In the genomic region with DNA sequence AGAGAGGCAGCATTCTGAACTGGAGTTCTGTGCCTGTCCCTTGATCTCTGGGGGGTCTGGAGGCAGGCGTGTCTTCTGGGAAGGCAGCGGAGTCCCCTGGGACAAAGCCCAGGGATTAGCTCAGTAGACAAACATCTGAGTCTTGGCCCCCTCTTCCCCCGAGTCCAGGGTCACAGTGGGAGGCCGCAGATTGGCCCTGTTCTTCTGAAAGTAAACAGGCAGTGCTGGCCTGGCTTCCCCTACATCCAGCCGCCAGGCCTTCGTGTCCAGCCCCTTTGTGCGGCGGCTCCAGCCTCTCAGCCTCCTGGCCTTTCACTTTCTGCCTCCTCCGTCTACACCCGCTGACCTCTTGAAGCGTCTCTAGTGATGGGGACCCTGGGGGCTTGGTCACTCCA, we compare ENCODE assay signal across 1 cellular context.
TF ChIP-seq lines count a peak whose summit lies in the region.

No MANE protein-coding gene starts in this region.

TF ChIP-seq in HepG2, 621 proteins besides CTCF, POLR2A, EP300 and RAD21 (continued from another document and continues in another):
- TF ChIP-seq ZNF800 (CRISPR knock-in tag; IDR thresholded peaks at IDR 0.05) (no peak), MED13 (CRISPR knock-in tag; IDR thresholded peaks at IDR 0.05) (no peak), ARNTL (CRISPR knock-in tag; IDR thresholded peaks at IDR 0.05) (peak; percentile 41; the same call in 1 of the 2 replicates), ZNF264 (CRISPR knock-in tag; IDR thresholded peaks at IDR 0.05) (peak; percentile 67; the same call in 1 of the 2 replicates), ZFP1 (CRISPR knock-in tag; IDR thresholded peaks at IDR 0.05) (no peak), NFYB (CRISPR knock-in tag; IDR thresholded peaks at IDR 0.05) (peak; percentile 53), SALL1 (CRISPR knock-in tag; IDR thresholded peaks at IDR 0.05) (peak; percentile 86), ZNF703 (CRISPR knock-in tag; IDR thresholded peaks at IDR 0.05; ENCODE audit: borderline replicate concordance) (no peak), ZBTB20 (CRISPR knock-in tag; IDR thresholded peaks at IDR 0.05; ENCODE audit: borderline replicate concordance, low read depth) (no peak), RCOR2 (CRISPR knock-in tag; IDR thresholded peaks at IDR 0.05) (0 out of 2 replicates have a peak, but pooled peaks have one; percentile 29), ZNF530 (CRISPR knock-in tag; IDR thresholded peaks at IDR 0.05; ENCODE audit: low read depth) (no peak), KLF15 (CRISPR knock-in tag; IDR thresholded peaks at IDR 0.05; ENCODE audit: borderline replicate concordance) (no peak), DDIT3 (CRISPR knock-in tag; IDR thresholded peaks at IDR 0.05) (no peak), CENPX (CRISPR knock-in tag; IDR thresholded peaks at IDR 0.05) (no peak), YY1 (IDR thresholded peaks at IDR 0.05; ENCODE audit: insufficient read depth, insufficient replicate concordance, low read depth, low read length) (no peak), CC2D1A (CRISPR knock-in tag; IDR thresholded peaks at IDR 0.05) (no peak), ZNF101 (CRISPR knock-in tag; IDR thresholded peaks at IDR 0.05; ENCODE audit: borderline replicate concordance, low read depth) (no peak), ZNF260 (CRISPR knock-in tag; IDR thresholded peaks at IDR 0.05; ENCODE audit: borderline replicate concordance, low read depth) (no peak), MXD4 (CRISPR knock-in tag; IDR thresholded peaks at IDR 0.05) (no peak), NFE2L2 (IDR thresholded peaks at IDR 0.05; ENCODE audit: low read length) (no peak), CENPT (CRISPR knock-in tag; IDR thresholded peaks at IDR 0.05; ENCODE audit: low read depth) (no peak), ZNF547 (CRISPR knock-in tag; IDR thresholded peaks at IDR 0.05) (no peak; the same call in 1 of the 2 replicates), ZNF12 (CRISPR knock-in tag; IDR thresholded peaks at IDR 0.05) (no peak), NCOA2 (CRISPR knock-in tag; IDR thresholded peaks at IDR 0.05) (peak; percentile 82), PPARG (CRISPR knock-in tag; conservative IDR thresholded peaks at IDR 0.05) (peak; percentile 46; the same call in 1 of the 2 replicates), AHR (CRISPR knock-in tag; IDR thresholded peaks at IDR 0.05) (no peak), ZNF572 (CRISPR knock-in tag; IDR thresholded peaks at IDR 0.05) (no peak), KMT2A (CRISPR knock-in tag; IDR thresholded peaks at IDR 0.05) (0 out of 2 replicates have a peak, but pooled peaks have one; percentile 31), AFF4 (CRISPR knock-in tag; IDR thresholded peaks at IDR 0.05) (no peak), NFYC (CRISPR knock-in tag; IDR thresholded peaks at IDR 0.05) (peak; percentile 43), GTF2F1 (IDR thresholded peaks at IDR 0.05; ENCODE audit: low read length) (no peak), SCMH1 (CRISPR knock-in tag; IDR thresholded peaks at IDR 0.05; ENCODE audit: borderline replicate concordance) (no peak), ZNF337 (CRISPR knock-in tag; IDR thresholded peaks at IDR 0.05; ENCODE audit: borderline replicate concordance, low read depth) (no peak), HOXD1 (CRISPR knock-in tag; IDR thresholded peaks at IDR 0.05) (no peak), ZNF225 (CRISPR knock-in tag; IDR thresholded peaks at IDR 0.05) (no peak), CAMTA2 (CRISPR knock-in tag; IDR thresholded peaks at IDR 0.05; ENCODE audit: borderline replicate concordance) (no peak), ZNF253 (CRISPR knock-in tag; IDR thresholded peaks at IDR 0.05; ENCODE audit: borderline replicate concordance) (no peak), ZNF644 (CRISPR knock-in tag; IDR thresholded peaks at IDR 0.05; ENCODE audit: low read depth) (peak; percentile 25; the same call in 1 of the 2 replicates), GATA4 (IDR thresholded peaks at IDR 0.05; ENCODE audit: borderline replicate concordance, low read depth) (0 out of 2 replicates have a peak, but pooled peaks have one; percentile 55), ZNF333 (CRISPR knock-in tag; IDR thresholded peaks at IDR 0.05; ENCODE audit: borderline replicate concordance) (no peak), PRPF4 (IDR thresholded peaks at IDR 0.05; ENCODE audit: low read depth, low read length, poor library complexity, severe bottlenecking) (no peak), ZBTB38 (CRISPR knock-in tag; IDR thresholded peaks at IDR 0.05) (peak; percentile 76), SSRP1 (CRISPR knock-in tag; IDR thresholded peaks at IDR 0.05) (no peak), ZNF550 (CRISPR knock-in tag; IDR thresholded peaks at IDR 0.05; ENCODE audit: borderline replicate concordance) (no peak)
- TF ChIP-seq, protein P1, sequence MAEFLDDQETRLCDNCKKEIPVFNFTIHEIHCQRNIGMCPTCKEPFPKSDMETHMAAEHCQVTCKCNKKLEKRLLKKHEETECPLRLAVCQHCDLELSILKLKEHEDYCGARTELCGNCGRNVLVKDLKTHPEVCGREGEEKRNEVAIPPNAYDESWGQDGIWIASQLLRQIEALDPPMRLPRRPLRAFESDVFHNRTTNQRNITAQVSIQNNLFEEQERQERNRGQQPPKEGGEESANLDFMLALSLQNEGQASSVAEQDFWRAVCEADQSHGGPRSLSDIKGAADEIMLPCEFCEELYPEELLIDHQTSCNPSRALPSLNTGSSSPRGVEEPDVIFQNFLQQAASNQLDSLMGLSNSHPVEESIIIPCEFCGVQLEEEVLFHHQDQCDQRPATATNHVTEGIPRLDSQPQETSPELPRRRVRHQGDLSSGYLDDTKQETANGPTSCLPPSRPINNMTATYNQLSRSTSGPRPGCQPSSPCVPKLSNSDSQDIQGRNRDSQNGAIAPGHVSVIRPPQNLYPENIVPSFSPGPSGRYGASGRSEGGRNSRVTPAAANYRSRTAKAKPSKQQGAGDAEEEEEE (CRISPR knock-in tag; IDR thresholded peaks at IDR 0.05; ENCODE audit: borderline replicate concordance): 0 out of 2 replicates have a peak, but pooled peaks have one; percentile 68
- TF ChIP-seq, protein P2, sequence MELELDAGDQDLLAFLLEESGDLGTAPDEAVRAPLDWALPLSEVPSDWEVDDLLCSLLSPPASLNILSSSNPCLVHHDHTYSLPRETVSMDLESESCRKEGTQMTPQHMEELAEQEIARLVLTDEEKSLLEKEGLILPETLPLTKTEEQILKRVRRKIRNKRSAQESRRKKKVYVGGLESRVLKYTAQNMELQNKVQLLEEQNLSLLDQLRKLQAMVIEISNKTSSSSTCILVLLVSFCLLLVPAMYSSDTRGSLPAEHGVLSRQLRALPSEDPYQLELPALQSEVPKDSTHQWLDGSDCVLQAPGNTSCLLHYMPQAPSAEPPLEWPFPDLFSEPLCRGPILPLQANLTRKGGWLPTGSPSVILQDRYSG (CRISPR knock-in tag; IDR thresholded peaks at IDR 0.05): no peak
- TF ChIP-seq, protein P3, sequence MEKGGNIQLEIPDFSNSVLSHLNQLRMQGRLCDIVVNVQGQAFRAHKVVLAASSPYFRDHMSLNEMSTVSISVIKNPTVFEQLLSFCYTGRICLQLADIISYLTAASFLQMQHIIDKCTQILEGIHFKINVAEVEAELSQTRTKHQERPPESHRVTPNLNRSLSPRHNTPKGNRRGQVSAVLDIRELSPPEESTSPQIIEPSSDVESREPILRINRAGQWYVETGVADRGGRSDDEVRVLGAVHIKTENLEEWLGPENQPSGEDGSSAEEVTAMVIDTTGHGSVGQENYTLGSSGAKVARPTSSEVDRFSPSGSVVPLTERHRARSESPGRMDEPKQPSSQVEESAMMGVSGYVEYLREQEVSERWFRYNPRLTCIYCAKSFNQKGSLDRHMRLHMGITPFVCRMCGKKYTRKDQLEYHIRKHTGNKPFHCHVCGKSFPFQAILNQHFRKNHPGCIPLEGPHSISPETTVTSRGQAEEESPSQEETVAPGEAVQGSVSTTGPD (CRISPR knock-in tag; IDR thresholded peaks at IDR 0.05): no peak
- TF ChIP-seq, protein P4, sequence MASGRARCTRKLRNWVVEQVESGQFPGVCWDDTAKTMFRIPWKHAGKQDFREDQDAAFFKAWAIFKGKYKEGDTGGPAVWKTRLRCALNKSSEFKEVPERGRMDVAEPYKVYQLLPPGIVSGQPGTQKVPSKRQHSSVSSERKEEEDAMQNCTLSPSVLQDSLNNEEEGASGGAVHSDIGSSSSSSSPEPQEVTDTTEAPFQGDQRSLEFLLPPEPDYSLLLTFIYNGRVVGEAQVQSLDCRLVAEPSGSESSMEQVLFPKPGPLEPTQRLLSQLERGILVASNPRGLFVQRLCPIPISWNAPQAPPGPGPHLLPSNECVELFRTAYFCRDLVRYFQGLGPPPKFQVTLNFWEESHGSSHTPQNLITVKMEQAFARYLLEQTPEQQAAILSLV (CRISPR knock-in tag; IDR thresholded peaks at IDR 0.05; ENCODE audit: borderline replicate concordance): peak; percentile 74; the same call in 1 of the 2 replicates
- TF ChIP-seq, protein P5, sequence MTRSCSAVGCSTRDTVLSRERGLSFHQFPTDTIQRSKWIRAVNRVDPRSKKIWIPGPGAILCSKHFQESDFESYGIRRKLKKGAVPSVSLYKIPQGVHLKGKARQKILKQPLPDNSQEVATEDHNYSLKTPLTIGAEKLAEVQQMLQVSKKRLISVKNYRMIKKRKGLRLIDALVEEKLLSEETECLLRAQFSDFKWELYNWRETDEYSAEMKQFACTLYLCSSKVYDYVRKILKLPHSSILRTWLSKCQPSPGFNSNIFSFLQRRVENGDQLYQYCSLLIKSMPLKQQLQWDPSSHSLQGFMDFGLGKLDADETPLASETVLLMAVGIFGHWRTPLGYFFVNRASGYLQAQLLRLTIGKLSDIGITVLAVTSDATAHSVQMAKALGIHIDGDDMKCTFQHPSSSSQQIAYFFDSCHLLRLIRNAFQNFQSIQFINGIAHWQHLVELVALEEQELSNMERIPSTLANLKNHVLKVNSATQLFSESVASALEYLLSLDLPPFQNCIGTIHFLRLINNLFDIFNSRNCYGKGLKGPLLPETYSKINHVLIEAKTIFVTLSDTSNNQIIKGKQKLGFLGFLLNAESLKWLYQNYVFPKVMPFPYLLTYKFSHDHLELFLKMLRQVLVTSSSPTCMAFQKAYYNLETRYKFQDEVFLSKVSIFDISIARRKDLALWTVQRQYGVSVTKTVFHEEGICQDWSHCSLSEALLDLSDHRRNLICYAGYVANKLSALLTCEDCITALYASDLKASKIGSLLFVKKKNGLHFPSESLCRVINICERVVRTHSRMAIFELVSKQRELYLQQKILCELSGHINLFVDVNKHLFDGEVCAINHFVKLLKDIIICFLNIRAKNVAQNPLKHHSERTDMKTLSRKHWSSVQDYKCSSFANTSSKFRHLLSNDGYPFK (CRISPR knock-in tag; IDR thresholded peaks at IDR 0.05; ENCODE audit: borderline replicate concordance): no peak; the same call in 1 of the 2 replicates
- TF ChIP-seq, protein P6, sequence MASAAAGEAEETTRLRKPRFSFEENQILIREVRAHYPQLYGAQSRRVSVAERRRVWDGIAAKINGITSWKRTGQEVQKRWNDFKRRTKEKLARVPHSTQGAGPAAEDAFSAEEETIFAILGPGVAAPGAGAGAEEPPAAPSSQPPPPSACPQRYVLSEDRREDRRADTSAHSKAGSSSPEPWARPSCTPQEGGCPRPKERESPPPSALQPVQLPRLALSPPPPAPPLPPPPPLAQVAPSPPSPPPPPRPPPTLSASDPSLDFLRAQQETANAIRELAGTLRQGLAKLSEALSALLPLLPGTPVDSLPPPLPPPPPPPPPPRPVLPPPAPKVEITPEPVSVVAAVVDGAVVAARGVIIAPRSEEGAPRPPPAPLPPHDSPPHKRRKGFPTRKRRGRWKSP (CRISPR knock-in tag; IDR thresholded peaks at IDR 0.05): no peak
- TF ChIP-seq, protein P7, sequence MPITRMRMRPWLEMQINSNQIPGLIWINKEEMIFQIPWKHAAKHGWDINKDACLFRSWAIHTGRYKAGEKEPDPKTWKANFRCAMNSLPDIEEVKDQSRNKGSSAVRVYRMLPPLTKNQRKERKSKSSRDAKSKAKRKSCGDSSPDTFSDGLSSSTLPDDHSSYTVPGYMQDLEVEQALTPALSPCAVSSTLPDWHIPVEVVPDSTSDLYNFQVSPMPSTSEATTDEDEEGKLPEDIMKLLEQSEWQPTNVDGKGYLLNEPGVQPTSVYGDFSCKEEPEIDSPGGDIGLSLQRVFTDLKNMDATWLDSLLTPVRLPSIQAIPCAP (CRISPR knock-in tag; IDR thresholded peaks at IDR 0.05; ENCODE audit: low read depth): no peak
